Comparison of ENCODE assay signal across 10 cellular contexts in the genomic region with DNA sequence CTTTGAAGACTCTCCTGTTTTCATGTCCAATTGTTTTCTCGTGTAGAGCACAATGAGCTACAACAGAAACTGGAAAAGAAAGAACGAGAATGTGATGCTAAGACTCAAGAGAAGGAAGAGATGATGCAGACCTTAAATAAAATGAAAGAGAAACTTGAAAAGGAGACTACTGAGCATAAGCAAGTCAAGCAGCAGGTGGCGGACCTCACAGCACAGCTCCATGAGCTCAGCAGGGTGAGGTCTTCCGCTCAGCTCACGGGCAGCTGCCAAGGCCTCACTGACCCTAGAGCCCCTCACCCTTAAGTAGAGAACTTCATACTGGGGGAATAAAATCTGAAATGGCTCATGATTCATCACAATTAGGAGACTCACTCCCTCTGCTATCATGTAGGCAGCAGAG.
DNase-seq lines count a peak whose midpoint lies in the region; ATAC-seq and TF ChIP-seq lines count a peak whose summit lies in the region.
"Had no signal": no experiment of that assay in that cellular context is flagged by ENCODE, and none has a peak within 500 bp of the region (broad histone marks: within the 10 kb centered on the region; RNA-seq: fewer than 3 reads in every experiment).

No MANE protein-coding gene starts in this region.

- no peak overlapping the region for H3K27ac Mint-ChIP-seq in activated T-helper 1 cell treated with anti-CD3 and anti-CD28 coated beads, Interleukin-12 subunit alpha, Interleukin-12 subunit beta, Interleukin-2, Interleukin-4 antibody, amounts not matched to agents 30 ng/mL and 10 ng/mL and 1 ng/mL, durations not matched to agents 14 hours and 24 hours and 36 hours
- no peak overlapping the region for H3K27ac Mint-ChIP-seq in type B pancreatic cell

- H3K27me3 Mint-ChIP-seq in activated T-helper 1 cell treated with anti-CD3 and anti-CD28 coated beads, Interleukin-12 subunit alpha, Interleukin-12 subunit beta, Interleukin-2, Interleukin-4 antibody, amounts not matched to agents 30 ng/mL and 10 ng/mL and 1 ng/mL, durations not matched to agents 14 hours and 24 hours and 36 hours (ENCODE audit: insufficient read depth), result no peaks in the 10 kb centered on the region
- no peaks in the 10 kb centered on the region for H3K27me3 Mint-ChIP-seq in type B pancreatic cell

- H3K4me1 ChIP-seq in HUES48 (ENCODE audit: control insufficient read depth, insufficient read depth, low read length) (peaks cover 42% of the 10 kb centered on the region), left ventricle myocardium inferior (peaks cover 74% of the 10 kb centered on the region)

- H3K4me1 Mint-ChIP-seq in activated T-helper 1 cell treated with anti-CD3 and anti-CD28 coated beads, Interleukin-12 subunit alpha, Interleukin-12 subunit beta, Interleukin-2, Interleukin-4 antibody, amounts not matched to agents 30 ng/mL and 10 ng/mL and 1 ng/mL, durations not matched to agents 14 hours and 24 hours and 36 hours (ENCODE audit: low read depth), result peaks cover 7% of the 10 kb centered on the region
- peaks cover 5% of the 10 kb centered on the region for H3K4me1 Mint-ChIP-seq in type B pancreatic cell (ENCODE audit: unreplicated experiment)

- TF ChIP-seq CTCF in GM10266 (IDR thresholded peaks at IDR 0.05; ENCODE audit: control insufficient read depth, insufficient read depth, low read depth, missing control alignments) (no peak), left ventricle myocardium inferior (IDR thresholded peaks at IDR 0.05; ENCODE audit: borderline replicate concordance) (peak; percentile 39), type B pancreatic cell (conservative IDR thresholded peaks at IDR 0.05) (no peak)

- H3K4me3 Mint-ChIP-seq in activated T-helper 1 cell treated with anti-CD3 and anti-CD28 coated beads, Interleukin-12 subunit alpha, Interleukin-12 subunit beta, Interleukin-2, Interleukin-4 antibody, amounts not matched to agents 30 ng/mL and 10 ng/mL and 1 ng/mL, durations not matched to agents 14 hours and 24 hours and 36 hours, result no peak overlapping the region
- H3K4me3 Mint-ChIP-seq in type B pancreatic cell, result no peak overlapping the region
- H3K4me3 Mint-ChIP-seq: activated T-cell treated with anti-CD3 and anti-CD28 coated beads, Interleukin-2, amount 50 U/mL, for 4 hours had no signal

- DNase-seq in GM10266 (ENCODE audit: extremely low spot score), result peak; percentile 18
- DNase-seq in left ventricle myocardium inferior, result no peak
- no peak for DNase-seq in activated T-helper 1 cell treated with anti-CD3 and anti-CD28 coated beads, Interleukin-12 subunit alpha, Interleukin-12 subunit beta, Interleukin-2, Interleukin-4 antibody, amounts not matched to agents 30 ng/mL and 10 ng/mL and 1 ng/mL, durations not matched to agents 14 hours and 24 hours and 36 hours (ENCODE audit: low spot score)
- no peak for DNase-seq in DMS79 treated with DMSO at 0.1 percent for 48 hours (lab: John Stamatoyannopoulos, UW)
- no peak for DNase-seq in cerebellar cortex (ENCODE audit: low spot score)
- no peak for DNase-seq in type B pancreatic cell (ENCODE audit: extremely low spot score, unreplicated experiment)
- DNase-seq: activated T-cell treated with anti-CD3 and anti-CD28 coated beads, Interleukin-2, amount 50 U/mL, for 4 hours; NCI-H1436 treated with DMSO at 0.1 percent for 48 hours had no signal

- no peak overlapping the region for H3K4me3 ChIP-seq in HUES48 (ENCODE audit: low read depth, low read length)
- H3K4me3 ChIP-seq in left ventricle myocardium inferior, result no peak overlapping the region

- intact Hi-C loops in left ventricle myocardium inferior (cut with micrococcal nuclease), result loop anchor here (10.0 kb wide), 1 partner anchor 104 kb away; no protein-coding TSS in a partner anchor
- intact Hi-C loops in activated T-helper 1 cell treated with anti-CD3 and anti-CD28 coated beads, Interleukin-12 subunit alpha, Interleukin-12 subunit beta, Interleukin-2, Interleukin-4 antibody, amounts not matched to agents 30 ng/mL and 10 ng/mL and 1 ng/mL, durations not matched to agents 14 hours and 24 hours and 36 hours (cut with micrococcal nuclease), result no loop called here

- H3K36me3 ChIP-seq in HUES48 (ENCODE audit: control insufficient read depth, insufficient read depth, low read length) (peaks cover 22% of the 10 kb centered on the region), left ventricle myocardium inferior (peaks cover 44% of the 10 kb centered on the region)

- H3K9me3 ChIP-seq in HUES48 (ENCODE audit: control insufficient read depth, insufficient read depth, low read length), result no peaks in the 10 kb centered on the region
- no peaks in the 10 kb centered on the region for H3K9me3 ChIP-seq in left ventricle myocardium inferior (replicated peaks)

- H3K27ac ChIP-seq in HUES48 (ENCODE audit: low read depth, low read length), result peak overlapping the region; percentile 40
- peak overlapping the region; percentile 92 for H3K27ac ChIP-seq in left ventricle myocardium inferior (replicated peaks)

- peaks cover 7% of the 10 kb centered on the region for H3K36me3 Mint-ChIP-seq in activated T-helper 1 cell treated with anti-CD3 and anti-CD28 coated beads, Interleukin-12 subunit alpha, Interleukin-12 subunit beta, Interleukin-2, Interleukin-4 antibody, amounts not matched to agents 30 ng/mL and 10 ng/mL and 1 ng/mL, durations not matched to agents 14 hours and 24 hours and 36 hours (ENCODE audit: low read depth)
- H3K36me3 Mint-ChIP-seq in type B pancreatic cell, result peaks cover 51% of the 10 kb centered on the region

- no peaks in the 10 kb centered on the region for H3K9me3 Mint-ChIP-seq in activated T-helper 1 cell treated with anti-CD3 and anti-CD28 coated beads, Interleukin-12 subunit alpha, Interleukin-12 subunit beta, Interleukin-2, Interleukin-4 antibody, amounts not matched to agents 30 ng/mL and 10 ng/mL and 1 ng/mL, durations not matched to agents 14 hours and 24 hours and 36 hours
- no peaks in the 10 kb centered on the region for H3K9me3 Mint-ChIP-seq in type B pancreatic cell
- H3K9me3 Mint-ChIP-seq: activated T-cell treated with anti-CD3 and anti-CD28 coated beads, Interleukin-2, amount 50 U/mL, for 4 hours had no signal

- peak; percentile 60 for ATAC-seq in GM21390 (IDR thresholded peaks at IDR 0.05; ENCODE audit: unreplicated experiment)
- ATAC-seq: activated T-cell treated with anti-CD3 and anti-CD28 coated beads, Interleukin-2, amount 50 U/mL, for 4 hours had no signal

- H3K9ac ChIP-seq in HUES48 (ENCODE audit: low read depth, low read length), result no peak overlapping the region

- H3K27me3 ChIP-seq in HUES48 (ENCODE audit: control insufficient read depth, insufficient read depth, low read length), result no peaks in the 10 kb centered on the region
- H3K27me3 ChIP-seq in left ventricle myocardium inferior (ENCODE audit: low read depth), result no peaks in the 10 kb centered on the region
